In genomic region chr1:150257624-150258274, GRCh38 we compare ENCODE assay signal across 11 cellular contexts. TPM values are rescaled to one million over a fixed set of nuclear protein-coding genes. Genes with fewer than 3 reads are reported as not detected.
DNase-seq lines count a peak whose midpoint lies in the region; ATAC-seq lines count a peak whose summit lies in the region.
"Had no signal": no experiment of that assay in that cellular context is flagged by ENCODE, and none has a peak within 500 bp of the region (broad histone marks: within the 10 kb centered on the region; RNA-seq: fewer than 3 reads in every experiment).

TSS of gene CA14 (plus strand) at chr1:150257774. CDS start at chr1:150258129, 355 bp downstream.

- 0 out of 2 replicates have a peak within 1 kb of the TSS, but pooled peaks have one; percentile 63 for H3K4me3 ChIP-seq in GM23248

- no peaks in the 10 kb centered on the region for H3K79me2 ChIP-seq in GM23248 (ENCODE audit: insufficient read depth)

- H3K4me2 ChIP-seq in GM23248 (ENCODE audit: unreplicated experiment), result peak within 1 kb of the TSS; percentile 82

- no peaks in the 10 kb centered on the region for H3K9me2 ChIP-seq in GM23248 (ENCODE audit: insufficient read depth)

- H3K27me3 ChIP-seq in GM23248 (replicated peaks; ENCODE audit: insufficient read depth), result no peaks in the 10 kb centered on the region; the same call in none of the 2 replicates

- H4K20me1 ChIP-seq in GM23248 (ENCODE audit: insufficient read depth), result no peaks in the 10 kb centered on the region

- WGBS in GM23248 (ENCODE audit: low coverage in 1 of 2, low lambda C conversion rate in 2 of 2, missing lambda C conversion rate in 2 of 2), 2 experiments, result 32 to 39% methylated on average over 11 of the region's 11 CpGs

- DNase-seq in GM23248 (no peak), hippocampal formation (lab: John Stamatoyannopoulos, UW) (peak; percentile 45 to 70), posterior cingulate gyrus (peak in 9 of 10 donors; percentile 37 to 94 (median 58)), SIG-M5 (lab: John Stamatoyannopoulos, UW) (no peak)
- no peak for DNase-seq in activated CD4-positive, alpha-beta T cell treated with anti-CD3 and anti-CD28 coated beads, Interleukin-2, amount 50 U/mL, for 4 hours
- DNase-seq: activated CD8-positive, alpha-beta T cell treated with anti-CD3 and anti-CD28 coated beads, Interleukin-2, amount 10 ng/mL, durations not matched to agents 7 days and 5 days; NCI-H524 treated with DMSO at 0.1 percent for 48 hours; stimulated activated naive CD4-positive, alpha-beta T cell treated with Interleukin-2 at 50 U/mL for 16 hours had no signal

- peak within 1 kb of the TSS; percentile 92; the same call in 1 of the 2 replicates for H2AFZ ChIP-seq in GM23248

- no peaks in the 10 kb centered on the region for H3K9me3 Mint-ChIP-seq in activated T-helper 17 cell treated with anti-CD3 and anti-CD28 coated beads, Interleukin-2, amount 50 U/mL, for 72 hours

- H3K36me3 Mint-ChIP-seq in activated T-helper 17 cell treated with anti-CD3 and anti-CD28 coated beads, Interleukin-2, amount 50 U/mL, for 72 hours (ENCODE audit: low read depth), result no peaks in the 10 kb centered on the region

- peaks cover 11% of the 10 kb centered on the region for H3K4me1 ChIP-seq in GM23248 (ENCODE audit: insufficient read depth)

- peaks cover 15% of the 10 kb centered on the region for H3F3A ChIP-seq in GM23248 (ENCODE audit: insufficient read depth)

- H3K36me3 ChIP-seq in GM23248 (ENCODE audit: low read depth), result no peaks in the 10 kb centered on the region

- H3K27ac Mint-ChIP-seq in activated T-helper 17 cell treated with anti-CD3 and anti-CD28 coated beads, Interleukin-2, amount 50 U/mL, for 72 hours, result no peak within 1 kb of the TSS
- H3K27ac Mint-ChIP-seq: activated CD8-positive, alpha-beta T cell treated with anti-CD3 and anti-CD28 coated beads, Interleukin-2, amount 10 ng/mL, durations not matched to agents 7 days and 5 days had no signal

- H3K27me3 Mint-ChIP-seq in activated T-helper 17 cell treated with anti-CD3 and anti-CD28 coated beads, Interleukin-2, amount 50 U/mL, for 72 hours, result peaks cover 26% of the 10 kb centered on the region

- peaks cover 12% of the 10 kb centered on the region for H3K4me1 Mint-ChIP-seq in activated T-helper 17 cell treated with anti-CD3 and anti-CD28 coated beads, Interleukin-2, amount 50 U/mL, for 72 hours

- ATAC-seq in activated T-helper 17 cell treated with anti-CD3 and anti-CD28 coated beads, Interleukin-2, amount 50 U/mL, for 72 hours (replicated peaks), result no peak
- ATAC-seq in HG02870 (IDR thresholded peaks at IDR 0.05; ENCODE audit: unreplicated experiment) (no peak), GM19328 (IDR thresholded peaks at IDR 0.05; ENCODE audit: unreplicated experiment) (no peak)
- ATAC-seq: activated CD8-positive, alpha-beta T cell treated with anti-CD3 and anti-CD28 coated beads, Interleukin-2, amount 10 ng/mL, durations not matched to agents 7 days and 5 days had no signal

- H3K27ac ChIP-seq in GM23248, result no peak within 1 kb of the TSS

- H3K4me3 Mint-ChIP-seq in activated T-helper 17 cell treated with anti-CD3 and anti-CD28 coated beads, Interleukin-2, amount 50 U/mL, for 72 hours, result peak within 1 kb of the TSS; percentile 81

- in situ Hi-C loops in GM23248 (cut with MboI), result no loop called here

- intact Hi-C loops in posterior cingulate gyrus (cut with DNase I), result loop anchor here (1.0 kb wide), 1 partner anchor 24 kb away; no protein-coding TSS in a partner anchor

- H3K9me3 ChIP-seq in GM23248 (ENCODE audit: low read depth), result no peaks in the 10 kb centered on the region

- H3K9ac ChIP-seq in GM23248, result no peak within 1 kb of the TSS

RNA-seq across cellular contexts. Expression of gene CA14, which starts in this region (rescaled TPM):
- total RNA-seq in GM23248 (2014; rRNA removed; shearing (Covaris generic)), result not detected in 2 replicates
- polyA plus RNA-seq in GM23248 (2016; fragmentation: Nextera tagmentation; extraction: Ambion mirVana), result 0.16 TPM in 1 of 2 replicates, not detected in the other
- not detected for total RNA-seq in activated T-helper 17 cell treated with anti-CD3 and anti-CD28 coated beads, Interleukin-2, amount 50 U/mL, for 72 hours
- total RNA-seq: activated CD8-positive, alpha-beta T cell treated with anti-CD3 and anti-CD28 coated beads, Interleukin-2, amount 10 ng/mL, durations not matched to agents 7 days and 5 days had no signal

Comparison
In these comparisons a context has a peak if more than half of its experiments do, and no peak if none do; other contexts are left out.
1. DNase-seq: peak in hippocampal formation (2 of 2) and posterior cingulate gyrus (9 of 10); none in GM23248 (single experiment), SIG-M5 (single experiment) and activated CD4-positive, alpha-beta T cell treated with anti-CD3 and anti-CD28 coated beads, Interleukin-2, amount 50 U/mL, for 4 hours (0 of 2).